Comparison of ENCODE assay signal across 1 cellular context in the genomic region with DNA sequence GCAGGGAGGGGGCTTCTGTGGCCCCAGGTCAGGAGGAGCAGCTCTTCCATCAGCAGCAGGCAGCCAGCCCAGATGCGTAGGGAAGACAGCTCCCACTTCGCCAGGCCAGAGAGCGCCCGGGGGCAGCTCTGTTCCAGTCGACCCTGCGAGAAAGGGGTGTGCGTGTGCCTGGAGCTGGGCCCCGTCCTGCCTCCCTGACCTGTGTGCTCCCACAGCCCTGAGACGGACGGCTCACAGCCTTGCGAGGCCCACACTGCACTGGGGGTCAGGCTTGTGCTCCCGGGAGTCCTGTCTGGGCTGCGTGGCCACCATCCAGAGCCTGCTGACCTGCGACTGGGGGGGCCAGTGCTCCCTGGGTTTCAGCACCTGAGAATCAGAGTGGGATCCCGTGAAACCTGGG.
TF ChIP-seq lines count a peak whose summit lies in the region.

No MANE protein-coding gene starts in this region.

TF ChIP-seq in HCT116, 20 proteins besides CTCF, POLR2A, EP300 and RAD21:
- TF ChIP-seq FOSL1 (IDR thresholded peaks at IDR 0.05; ENCODE audit: low read depth) (no peak), ZFX (IDR thresholded peaks at IDR 0.05) (no peak), CBX3 (IDR thresholded peaks at IDR 0.05; ENCODE audit: low read depth) (no peak), ELF1 (IDR thresholded peaks at IDR 0.05; ENCODE audit: borderline replicate concordance, low read depth) (no peak), JUND (IDR thresholded peaks at IDR 0.05) (no peak), YY1 (IDR thresholded peaks at IDR 0.05; ENCODE audit: extremely low read depth, insufficient replicate concordance, low read depth, low read length) (no peak)
- TF ChIP-seq, protein P1, sequence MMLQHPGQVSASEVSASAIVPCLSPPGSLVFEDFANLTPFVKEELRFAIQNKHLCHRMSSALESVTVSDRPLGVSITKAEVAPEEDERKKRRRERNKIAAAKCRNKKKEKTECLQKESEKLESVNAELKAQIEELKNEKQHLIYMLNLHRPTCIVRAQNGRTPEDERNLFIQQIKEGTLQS (IDR thresholded peaks at IDR 0.05), result no peak
- TF ChIP-seq, protein P2, sequence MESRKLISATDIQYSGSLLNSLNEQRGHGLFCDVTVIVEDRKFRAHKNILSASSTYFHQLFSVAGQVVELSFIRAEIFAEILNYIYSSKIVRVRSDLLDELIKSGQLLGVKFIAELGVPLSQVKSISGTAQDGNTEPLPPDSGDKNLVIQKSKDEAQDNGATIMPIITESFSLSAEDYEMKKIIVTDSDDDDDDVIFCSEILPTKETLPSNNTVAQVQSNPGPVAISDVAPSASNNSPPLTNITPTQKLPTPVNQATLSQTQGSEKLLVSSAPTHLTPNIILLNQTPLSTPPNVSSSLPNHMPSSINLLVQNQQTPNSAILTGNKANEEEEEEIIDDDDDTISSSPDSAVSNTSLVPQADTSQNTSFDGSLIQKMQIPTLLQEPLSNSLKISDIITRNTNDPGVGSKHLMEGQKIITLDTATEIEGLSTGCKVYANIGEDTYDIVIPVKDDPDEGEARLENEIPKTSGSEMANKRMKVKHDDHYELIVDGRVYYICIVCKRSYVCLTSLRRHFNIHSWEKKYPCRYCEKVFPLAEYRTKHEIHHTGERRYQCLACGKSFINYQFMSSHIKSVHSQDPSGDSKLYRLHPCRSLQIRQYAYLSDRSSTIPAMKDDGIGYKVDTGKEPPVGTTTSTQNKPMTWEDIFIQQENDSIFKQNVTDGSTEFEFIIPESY (IDR thresholded peaks at IDR 0.05; ENCODE audit: extremely low read depth, insufficient replicate concordance, low read length), result no peak
- TF ChIP-seq, protein P3, sequence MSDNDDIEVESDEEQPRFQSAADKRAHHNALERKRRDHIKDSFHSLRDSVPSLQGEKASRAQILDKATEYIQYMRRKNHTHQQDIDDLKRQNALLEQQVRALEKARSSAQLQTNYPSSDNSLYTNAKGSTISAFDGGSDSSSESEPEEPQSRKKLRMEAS (IDR thresholded peaks at IDR 0.05), result no peak
